In genomic region chr3:31573460-31573779, GRCh38 we compare ENCODE assay signal across 26 cellular contexts. TPM values are rescaled to one million over a fixed set of nuclear protein-coding genes. Genes with fewer than 3 reads are reported as not detected.
A peak's percentile ranks its signal among the peaks of the same experiment; 100 is the strongest.
DNase-seq lines count a peak whose midpoint lies in the region; ATAC-seq and TF ChIP-seq lines count a peak whose summit lies in the region.
"Had no signal": no experiment of that assay in that cellular context is flagged by ENCODE, and none has a peak within 500 bp of the region (broad histone marks: within the 10 kb centered on the region; RNA-seq: fewer than 3 reads in every experiment).

No MANE protein-coding gene starts in this region.

- intact Hi-C loops in naive thymus-derived CD4-positive, alpha-beta T cell (cut with micrococcal nuclease): no loop called here

- no peak for DNase-seq in naive thymus-derived CD4-positive, alpha-beta T cell
- DNase-seq: activated CD4-positive, alpha-beta T cell treated with anti-CD3 and anti-CD28 coated beads for 4 hours; activated naive CD4-positive, alpha-beta T cell; activated T-cell treated with anti-CD3 and anti-CD28 coated beads, Interleukin-2, amount 50 U/mL, for 4 hours; adrenal gland; brain microvascular endothelial cell; CD4-positive, alpha-beta memory T cell; heart left ventricle; KG1; left colon; NCI-H146; NCI-H524 treated with DMSO at 0.1 percent for 48 hours; nucleus accumbens; psoas muscle; stimulated activated CD8-positive, alpha-beta memory T cell treated with anti-CD3 and anti-CD28 coated beads, Interleukin-4, amount 100 ng/mL, for 48 hours; stomach; T-helper 17 cell had no signal

- ATAC-seq in GM18867 (IDR thresholded peaks at IDR 0.05; ENCODE audit: unreplicated experiment) (peak; percentile 13), GM21619 (IDR thresholded peaks at IDR 0.05; ENCODE audit: unreplicated experiment) (peak; percentile 13), HG03432 (IDR thresholded peaks at IDR 0.05; ENCODE audit: unreplicated experiment) (peak; percentile 15), SK-N-SH treated with all-trans-retinoic acid at 6 μM for 48 hours (no peak), HG03457 (IDR thresholded peaks at IDR 0.05; ENCODE audit: unreplicated experiment) (no peak), GM19455 (IDR thresholded peaks at IDR 0.05; ENCODE audit: unreplicated experiment) (no peak)
- peak; percentile 3 for ATAC-seq in naive thymus-derived CD4-positive, alpha-beta T cell
- ATAC-seq: activated T-cell treated with anti-CD3 and anti-CD28 coated beads, Interleukin-2, amount 50 U/mL, for 4 hours; heart left ventricle; left colon; psoas muscle had no signal

- H3K4me3 Mint-ChIP-seq in naive thymus-derived CD4-positive, alpha-beta T cell: no peak overlapping the region
- H3K4me3 Mint-ChIP-seq: activated T-cell treated with anti-CD3 and anti-CD28 coated beads, Interleukin-2, amount 50 U/mL, for 4 hours; T-helper 17 cell had no signal

- H3K27me3 Mint-ChIP-seq in naive thymus-derived CD4-positive, alpha-beta T cell: no peaks in the 10 kb centered on the region
- H3K27me3 Mint-ChIP-seq: CD4-positive, alpha-beta memory T cell; T-helper 17 cell had no signal

- POLR2A ChIA-PET in naive thymus-derived CD4-positive, alpha-beta T cell (lab: Charles Lee): no interaction called here

- H3K27ac Mint-ChIP-seq in naive thymus-derived CD4-positive, alpha-beta T cell: no peak overlapping the region
- H3K27ac Mint-ChIP-seq: T-helper 17 cell had no signal

- peaks cover 25 to 28% of the 10 kb centered on the region in 2 donors for H3K4me1 ChIP-seq in naive thymus-derived CD4-positive, alpha-beta T cell (ENCODE audit: control insufficient read depth in 2 of 2, insufficient read depth in 2 of 2, low read length in 2 of 2)

- no peaks in the 10 kb centered on the region for H3K27me3 ChIP-seq in naive thymus-derived CD4-positive, alpha-beta T cell (ENCODE audit: control insufficient read depth in 2 of 2, insufficient read depth in 2 of 2, low read length in 2 of 2)
- H3K27me3 ChIP-seq: adrenal gland, brain microvascular endothelial cell, heart left ventricle, stomach, tibial nerve had no signal

- no peaks in the 10 kb centered on the region for H3K36me3 ChIP-seq in naive thymus-derived CD4-positive, alpha-beta T cell (ENCODE audit: control insufficient read depth in 2 of 3, insufficient read depth in 3 of 3, low read length in 3 of 3)
- H3K36me3 ChIP-seq: adrenal gland, brain microvascular endothelial cell, heart left ventricle, stomach, tibial nerve had no signal

- no peak overlapping the region for H3K4me3 ChIP-seq in naive thymus-derived CD4-positive, alpha-beta T cell (ENCODE audit: low read length)
- H3K4me3 ChIP-seq: adrenal gland, HAP-1, heart left ventricle, psoas muscle, stomach, tibial nerve had no signal

- CTCF ChIA-PET in naive thymus-derived CD4-positive, alpha-beta T cell (lab: Charles Lee): no interaction called here

- no peaks in the 10 kb centered on the region for H3K9me3 ChIP-seq in naive thymus-derived CD4-positive, alpha-beta T cell (ENCODE audit: control insufficient read depth in 2 of 3, low read length in 3 of 3)
- H3K9me3 ChIP-seq: adrenal gland, HAP-1, heart left ventricle, psoas muscle, stomach, tibial nerve had no signal

- H3K9me3 Mint-ChIP-seq in naive thymus-derived CD4-positive, alpha-beta T cell: no peaks in the 10 kb centered on the region
- H3K9me3 Mint-ChIP-seq: activated T-cell treated with anti-CD3 and anti-CD28 coated beads, Interleukin-2, amount 50 U/mL, for 4 hours; CD4-positive, alpha-beta memory T cell had no signal

- H3K36me3 Mint-ChIP-seq in naive thymus-derived CD4-positive, alpha-beta T cell: peaks cover 0 to 27% (median 11%) of the 10 kb centered on the region in 5 donors

- peaks cover 30 to 55% (median 33%) of the 10 kb centered on the region in 7 donors for H3K4me1 Mint-ChIP-seq in naive thymus-derived CD4-positive, alpha-beta T cell

- no peak overlapping the region for H3K27ac ChIP-seq in naive thymus-derived CD4-positive, alpha-beta T cell (ENCODE audit: low read depth, low read length)
- H3K27ac ChIP-seq: adrenal gland, brain microvascular endothelial cell, epithelial cell of prostate, heart left ventricle, psoas muscle, stomach, tibial nerve had no signal

TF ChIP-seq in SK-N-SH treated with all-trans-retinoic acid at 6 μM for 48 hours, 23 proteins besides CTCF, POLR2A, EP300 and RAD21 (continues in another document):
- TF ChIP-seq CSRNP3 (CRISPR knock-in tag; IDR thresholded peaks at IDR 0.05) (no peak), ARNTL (CRISPR knock-in tag; IDR thresholded peaks at IDR 0.05; ENCODE audit: borderline replicate concordance, low read depth) (no peak), ZNF565 (CRISPR knock-in tag; conservative IDR thresholded peaks at IDR 0.05; ENCODE audit: low read depth) (no peak), GLIS3 (CRISPR knock-in tag; IDR thresholded peaks at IDR 0.05) (no peak), ESRRG (CRISPR knock-in tag; IDR thresholded peaks at IDR 0.05) (no peak), TSHZ2 (CRISPR knock-in tag; IDR thresholded peaks at IDR 0.05) (no peak), ZNF70 (CRISPR knock-in tag; IDR thresholded peaks at IDR 0.05) (no peak), OSR1 (CRISPR knock-in tag; IDR thresholded peaks at IDR 0.05) (no peak), ZC3H10 (CRISPR knock-in tag; IDR thresholded peaks at IDR 0.05) (no peak), PATZ1 (CRISPR knock-in tag; IDR thresholded peaks at IDR 0.05; ENCODE audit: borderline replicate concordance) (no peak), CSDC2 (CRISPR knock-in tag; IDR thresholded peaks at IDR 0.05) (no peak), SNAI2 (CRISPR knock-in tag; IDR thresholded peaks at IDR 0.05) (no peak), TOX (CRISPR knock-in tag; IDR thresholded peaks at IDR 0.05; ENCODE audit: borderline replicate concordance) (no peak), ZFP30 (CRISPR knock-in tag; IDR thresholded peaks at IDR 0.05) (no peak), CREB5 (CRISPR knock-in tag; IDR thresholded peaks at IDR 0.05; ENCODE audit: low read depth) (no peak)

RNA-seq across cellular contexts. Expression of gene STT3B, which starts 40.7 kb away (rescaled TPM):
- 100 to 1,000 TPM; 115 to 149 (median 131) TPM for total RNA-seq in naive thymus-derived CD4-positive, alpha-beta T cell
- polyA plus RNA-seq in naive thymus-derived CD4-positive, alpha-beta T cell: 100 to 1,000 TPM; 109 to 140 TPM

Comparison
In these comparisons a context has a peak if more than half of its experiments do, and no peak if none do; other contexts are left out.
1. ATAC-seq: peak in GM18867 (single experiment), GM21619 (single experiment), HG03432 (single experiment) and naive thymus-derived CD4-positive, alpha-beta T cell (single experiment); none in SK-N-SH treated with all-trans-retinoic acid at 6 μM for 48 hours (single experiment), HG03457 (single experiment) and GM19455 (single experiment).